1 cellular context compared by ENCODE assay signal in genomic region chr16:87608400-87608985, GRCh38.
A peak's percentile ranks its signal among the peaks of the same experiment; 100 is the strongest.
TF ChIP-seq lines count a peak whose summit lies in the region.

No MANE protein-coding gene starts in this region.

TF ChIP-seq in HepG2, 621 proteins besides CTCF, POLR2A, EP300 and RAD21 (continued from another document and continues in another):
- TF ChIP-seq AKNA (CRISPR knock-in tag; IDR thresholded peaks at IDR 0.05; ENCODE audit: borderline replicate concordance) (0 out of 2 replicates have a peak, but pooled peaks have one; percentile 74), ZNF274 (CRISPR knock-in tag; IDR thresholded peaks at IDR 0.05) (peak; percentile 47; the same call in 1 of the 2 replicates), THYN1 (CRISPR knock-in tag; IDR thresholded peaks at IDR 0.05; ENCODE audit: borderline replicate concordance, low read depth) (no peak), RFXAP (CRISPR knock-in tag; IDR thresholded peaks at IDR 0.05; ENCODE audit: borderline replicate concordance) (peak; percentile 60; the same call in 1 of the 2 replicates), ZNF512 (CRISPR knock-in tag; IDR thresholded peaks at IDR 0.05) (no peak), SAFB2 (CRISPR knock-in tag; IDR thresholded peaks at IDR 0.05; ENCODE audit: borderline replicate concordance, low read depth) (no peak), SALL1 (CRISPR knock-in tag; IDR thresholded peaks at IDR 0.05) (peak; percentile 96), ZHX2 (IDR thresholded peaks at IDR 0.05; ENCODE audit: low read depth) (no peak), ZHX2 (CRISPR knock-in tag; IDR thresholded peaks at IDR 0.05; ENCODE audit: borderline replicate concordance) (no peak), ZBTB43 (CRISPR knock-in tag; conservative IDR thresholded peaks at IDR 0.05) (peak; percentile 66; the same call in 1 of the 2 replicates), CSRNP2 (CRISPR knock-in tag; conservative IDR thresholded peaks at IDR 0.05; ENCODE audit: low read depth) (no peak), BCL6 (CRISPR knock-in tag; IDR thresholded peaks at IDR 0.05) (peak; percentile 38; the same call in 1 of the 2 replicates), CHD4 (IDR thresholded peaks at IDR 0.05; ENCODE audit: borderline replicate concordance, low read length) (no peak), ZBTB14 (CRISPR knock-in tag; IDR thresholded peaks at IDR 0.05) (no peak), ZNF207 (IDR thresholded peaks at IDR 0.05; ENCODE audit: borderline replicate concordance) (no peak), ZNF431 (CRISPR knock-in tag; IDR thresholded peaks at IDR 0.05; ENCODE audit: borderline replicate concordance, low read depth) (peak; percentile 29; the same call in 1 of the 2 replicates), ONECUT2 (CRISPR knock-in tag; IDR thresholded peaks at IDR 0.05) (peak; percentile 64; the same call in 1 of the 2 replicates), ZNF230 (CRISPR knock-in tag; IDR thresholded peaks at IDR 0.05) (peak; percentile 92), ZNF441 (CRISPR knock-in tag; IDR thresholded peaks at IDR 0.05; ENCODE audit: borderline replicate concordance) (peak; percentile 93), SNAI1 (CRISPR knock-in tag; IDR thresholded peaks at IDR 0.05; ENCODE audit: borderline replicate concordance) (no peak), ZNF251 (CRISPR knock-in tag; IDR thresholded peaks at IDR 0.05) (peak; percentile 57; the same call in 1 of the 2 replicates), MAF1 (CRISPR knock-in tag; IDR thresholded peaks at IDR 0.05; ENCODE audit: borderline replicate concordance) (no peak), HDAC1 (CRISPR knock-in tag; IDR thresholded peaks at IDR 0.05) (no peak), NR2C2 (CRISPR knock-in tag; IDR thresholded peaks at IDR 0.05; ENCODE audit: borderline replicate concordance) (no peak), HMG20B (CRISPR knock-in tag; conservative IDR thresholded peaks at IDR 0.05) (peak; percentile 87)
- TF ChIP-seq, protein P1, sequence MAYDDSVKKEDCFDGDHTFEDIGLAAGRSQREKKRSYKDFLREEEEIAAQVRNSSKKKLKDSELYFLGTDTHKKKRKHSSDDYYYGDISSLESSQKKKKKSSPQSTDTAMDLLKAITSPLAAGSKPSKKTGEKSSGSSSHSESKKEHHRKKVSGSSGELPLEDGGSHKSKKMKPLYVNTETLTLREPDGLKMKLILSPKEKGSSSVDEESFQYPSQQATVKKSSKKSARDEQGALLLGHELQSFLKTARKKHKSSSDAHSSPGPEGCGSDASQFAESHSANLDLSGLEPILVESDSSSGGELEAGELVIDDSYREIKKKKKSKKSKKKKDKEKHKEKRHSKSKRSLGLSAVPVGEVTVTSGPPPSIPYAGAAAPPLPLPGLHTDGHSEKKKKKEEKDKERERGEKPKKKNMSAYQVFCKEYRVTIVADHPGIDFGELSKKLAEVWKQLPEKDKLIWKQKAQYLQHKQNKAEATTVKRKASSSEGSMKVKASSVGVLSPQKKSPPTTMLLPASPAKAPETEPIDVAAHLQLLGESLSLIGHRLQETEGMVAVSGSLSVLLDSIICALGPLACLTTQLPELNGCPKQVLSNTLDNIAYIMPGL (CRISPR knock-in tag; IDR thresholded peaks at IDR 0.05; ENCODE audit: borderline replicate concordance in 1 of 2, low read depth in 1 of 2), result 0 out of 4 replicates have a peak, but pooled peaks of 1 of the 2 experiments have one; percentile 39
- TF ChIP-seq, protein P2, sequence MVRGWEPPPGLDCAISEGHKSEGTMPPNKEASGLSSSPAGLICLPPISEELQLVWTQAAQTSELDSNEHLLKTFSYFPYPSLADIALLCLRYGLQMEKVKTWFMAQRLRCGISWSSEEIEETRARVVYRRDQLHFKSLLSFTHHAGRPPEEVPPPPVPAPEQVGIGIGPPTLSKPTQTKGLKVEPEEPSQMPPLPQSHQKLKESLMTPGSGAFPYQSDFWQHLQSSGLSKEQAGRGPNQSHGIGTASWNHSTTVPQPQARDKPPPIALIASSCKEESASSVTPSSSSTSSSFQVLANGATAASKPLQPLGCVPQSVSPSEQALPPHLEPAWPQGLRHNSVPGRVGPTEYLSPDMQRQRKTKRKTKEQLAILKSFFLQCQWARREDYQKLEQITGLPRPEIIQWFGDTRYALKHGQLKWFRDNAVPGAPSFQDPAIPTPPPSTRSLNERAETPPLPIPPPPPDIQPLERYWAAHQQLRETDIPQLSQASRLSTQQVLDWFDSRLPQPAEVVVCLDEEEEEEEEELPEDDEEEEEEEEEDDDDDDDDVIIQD (CRISPR knock-in tag; IDR thresholded peaks at IDR 0.05; ENCODE audit: low read depth), result peak; percentile 58
- TF ChIP-seq, protein P3, sequence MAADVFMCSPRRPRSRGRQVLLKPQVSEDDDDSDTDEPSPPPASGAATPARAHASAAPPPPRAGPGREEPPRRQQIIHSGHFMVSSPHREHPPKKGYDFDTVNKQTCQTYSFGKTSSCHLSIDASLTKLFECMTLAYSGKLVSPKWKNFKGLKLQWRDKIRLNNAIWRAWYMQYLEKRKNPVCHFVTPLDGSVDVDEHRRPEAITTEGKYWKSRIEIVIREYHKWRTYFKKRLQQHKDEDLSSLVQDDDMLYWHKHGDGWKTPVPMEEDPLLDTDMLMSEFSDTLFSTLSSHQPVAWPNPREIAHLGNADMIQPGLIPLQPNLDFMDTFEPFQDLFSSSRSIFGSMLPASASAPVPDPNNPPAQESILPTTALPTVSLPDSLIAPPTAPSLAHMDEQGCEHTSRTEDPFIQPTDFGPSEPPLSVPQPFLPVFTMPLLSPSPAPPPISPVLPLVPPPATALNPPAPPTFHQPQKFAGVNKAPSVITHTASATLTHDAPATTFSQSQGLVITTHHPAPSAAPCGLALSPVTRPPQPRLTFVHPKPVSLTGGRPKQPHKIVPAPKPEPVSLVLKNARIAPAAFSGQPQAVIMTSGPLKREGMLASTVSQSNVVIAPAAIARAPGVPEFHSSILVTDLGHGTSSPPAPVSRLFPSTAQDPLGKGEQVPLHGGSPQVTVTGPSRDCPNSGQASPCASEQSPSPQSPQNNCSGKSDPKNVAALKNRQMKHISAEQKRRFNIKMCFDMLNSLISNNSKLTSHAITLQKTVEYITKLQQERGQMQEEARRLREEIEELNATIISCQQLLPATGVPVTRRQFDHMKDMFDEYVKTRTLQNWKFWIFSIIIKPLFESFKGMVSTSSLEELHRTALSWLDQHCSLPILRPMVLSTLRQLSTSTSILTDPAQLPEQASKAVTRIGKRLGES (CRISPR knock-in tag; IDR thresholded peaks at IDR 0.05; ENCODE audit: borderline replicate concordance), result no peak
- TF ChIP-seq, protein P4, sequence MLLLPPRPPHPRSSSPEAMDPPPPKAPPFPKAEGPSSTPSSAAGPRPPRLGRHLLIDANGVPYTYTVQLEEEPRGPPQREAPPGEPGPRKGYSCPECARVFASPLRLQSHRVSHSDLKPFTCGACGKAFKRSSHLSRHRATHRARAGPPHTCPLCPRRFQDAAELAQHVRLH (CRISPR knock-in tag; IDR thresholded peaks at IDR 0.05; ENCODE audit: borderline replicate concordance, low read depth), result peak; percentile 85
